ENCODE assay signal across 32 cellular contexts in the genomic region with DNA sequence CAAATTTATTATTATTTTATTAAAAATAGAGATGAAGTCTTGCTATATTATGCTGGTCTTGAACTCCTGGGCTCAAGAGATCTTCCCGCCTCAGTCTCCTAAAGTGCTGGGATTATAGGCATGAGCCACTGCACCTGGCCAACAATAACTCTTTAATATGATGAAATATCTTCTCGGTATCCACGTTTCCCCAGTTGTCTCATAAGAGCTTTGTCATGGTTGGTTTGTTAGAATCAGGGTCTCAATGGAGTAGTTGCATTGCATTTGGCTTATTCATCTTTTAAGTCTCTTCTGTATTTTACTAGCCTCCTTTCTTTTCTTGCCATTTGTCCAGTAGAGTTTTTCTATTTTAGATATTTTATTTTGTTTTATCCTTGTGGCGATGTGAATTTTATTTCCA. TPM values are rescaled to one million over a fixed set of nuclear protein-coding genes. Genes with fewer than 3 reads are reported as not detected.
"Had no signal": no experiment of that assay in that cellular context is flagged by ENCODE, and none has a peak within 500 bp of the region (broad histone marks: within the 10 kb centered on the region; RNA-seq: fewer than 3 reads in every experiment).

No MANE protein-coding gene starts in this region.

- H3K36me3 ChIP-seq: neutrophil, pancreas, right lobe of liver, sigmoid colon, stomach, suprapubic skin, tibial artery, transverse colon, upper lobe of right lung, uterus had no signal

- ATAC-seq: naive thymus-derived CD8-positive, alpha-beta T cell; natural killer cell treated with Interleukin-12 subunit alpha and Interleukin-12 subunit beta and Interleukin-15 and Interleukin-18, amount 100 ng/mL, for 72 hours; pancreas; psoas muscle; right cardiac atrium; right lobe of liver; stimulated activated effector memory CD8-positive, alpha-beta T cell treated with anti-CD3 and anti-CD28 coated beads, Interleukin-12 subunit alpha, Interleukin-12 subunit beta, amount 100 ng/mL, for 72 hours; stimulated activated naive B cell treated with anti-CD40 and anti-IgM and Interleukin-4, amounts not matched to agents 10 μg/mL and 1 μg/mL and 100 μg/mL, for 72 hours; upper lobe of right lung had no signal

- H3K4me1 ChIP-seq: pancreas, psoas muscle, right lobe of liver, sigmoid colon, stomach, suprapubic skin, testis, tibial artery, transverse colon, upper lobe of right lung, uterus had no signal

- DNase-seq: naive B cell; naive thymus-derived CD8-positive, alpha-beta T cell; nephron progenitor cell; nucleus accumbens; pancreas; posterior cingulate gyrus; psoas muscle; right cardiac atrium; right lobe of liver; sigmoid colon; small intestine; stimulated activated CD4-positive, alpha-beta T cell treated with anti-CD3 and anti-CD28 coated beads, Interleukin-15, amount 100 ng/mL, for 24 hours; stimulated activated CD4-positive, alpha-beta T cell treated with anti-CD3 and anti-CD28 coated beads, Interleukin-2, amount 100 ng/mL, for 24 hours; stimulated activated CD4-positive, alpha-beta T cell treated with anti-CD3 and anti-CD28 coated beads, Interleukin-2, amount 100 ng/mL, for 48 hours; stimulated activated CD4-positive, alpha-beta T cell treated with anti-CD3 and anti-CD28 coated beads, Interleukin-4, amount 100 ng/mL, for 24 hours; stimulated activated naive B cell treated with anti-CD40 and anti-IgM and Interleukin-4, amounts not matched to agents 10 μg/mL and 1 μg/mL and 100 μg/mL, for 72 hours; stimulated activated naive CD4-positive, alpha-beta T cell treated with Interleukin-2 at 50 U/mL for 16 hours; stomach; substantia nigra; testis; tibial artery; transverse colon; upper lobe of right lung; uterus had no signal

- H3K27ac ChIP-seq: neutrophil, pancreas, psoas muscle, right lobe of liver, sigmoid colon, stomach, suprapubic skin, testis, tibial artery, transverse colon, upper lobe of right lung, uterus had no signal

- H3K27me3 ChIP-seq: neutrophil, pancreas, right lobe of liver, sigmoid colon, testis, tibial artery, uterus had no signal

- H3K4me3 ChIP-seq: pancreas, psoas muscle, right lobe of liver, sigmoid colon, stomach, suprapubic skin, testis, tibial artery, transverse colon, upper lobe of right lung, uterus had no signal

- H3K9me3 ChIP-seq: neutrophil, pancreas, psoas muscle, right lobe of liver, sigmoid colon, suprapubic skin, testis, tibial artery, transverse colon, upper lobe of right lung, uterus had no signal

RNA-seq across cellular contexts. Expression of gene DLX2, which starts 32.7 kb away (rescaled TPM):
- total RNA-seq: naive thymus-derived CD8-positive, alpha-beta T cell; omental fat pad; pancreas; psoas muscle; renal cortical epithelial cell; right cardiac atrium; right lobe of liver; skeletal muscle tissue; stomach; upper lobe of right lung; urinary bladder; uterus had no signal
- polyA plus RNA-seq: naive thymus-derived CD8-positive, alpha-beta T cell; pancreas; psoas muscle; right cardiac atrium had no signal

RNA-seq across cellular contexts. Expression of gene DLX1, which starts 50.1 kb away (rescaled TPM):
- total RNA-seq: naive thymus-derived CD8-positive, alpha-beta T cell; natural killer cell treated with Interleukin-12 subunit alpha and Interleukin-12 subunit beta and Interleukin-15 and Interleukin-18, amount 100 ng/mL, for 72 hours; renal cortical epithelial cell; right lobe of liver; skeletal muscle tissue; testis; transverse colon; upper lobe of right lung had no signal
- polyA plus RNA-seq: naive thymus-derived CD8-positive, alpha-beta T cell had no signal
